ENCODE assay signal across 1 cellular context in genomic region chr7:128738570-128739047, GRCh38.
TF ChIP-seq lines count a peak whose summit lies in the region.

No MANE protein-coding gene starts in this region.

TF ChIP-seq in IMR-90, 13 proteins besides CTCF, POLR2A, EP300 and RAD21 (continued from another document):
- 0 out of 2 replicates have a peak, but pooled peaks have one; percentile 9 for TF ChIP-seq RFX5 (IDR thresholded peaks at IDR 0.05; ENCODE audit: low read depth, low read length)
